ENCODE assay signal across 33 cellular contexts in the genomic region with DNA sequence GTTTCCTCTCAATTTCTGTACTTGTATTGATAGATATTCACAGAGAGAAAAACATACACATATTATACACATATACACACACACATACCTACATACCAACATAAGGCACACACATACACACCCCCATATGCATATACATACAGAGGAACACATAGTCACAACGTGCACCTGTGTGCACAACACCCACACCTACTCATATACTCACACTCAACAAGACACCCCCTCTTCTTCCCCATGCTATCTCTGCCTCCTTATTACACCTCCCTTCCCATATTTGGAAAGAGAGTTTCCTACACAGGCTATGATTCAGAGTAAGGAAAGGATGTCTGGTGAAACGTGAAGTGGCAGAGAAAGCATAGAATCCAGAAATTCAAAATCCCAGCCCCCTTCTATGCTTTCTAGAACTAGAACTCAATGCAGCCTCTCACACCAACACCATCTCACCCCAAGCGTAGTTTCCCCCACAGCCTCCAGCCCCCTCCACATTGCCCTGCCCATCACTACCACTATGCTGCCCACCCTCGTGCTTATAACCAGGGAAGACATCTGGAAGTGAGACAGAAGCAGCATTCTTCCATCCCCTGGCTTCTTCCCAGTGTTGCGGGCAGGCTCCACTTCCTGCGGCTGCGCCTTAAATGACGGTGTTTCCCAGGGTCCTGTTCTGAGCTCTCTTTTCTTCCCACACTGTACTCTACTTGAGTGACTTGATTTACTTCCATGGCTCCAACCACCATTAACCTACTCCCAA. TPM values are rescaled to one million over a fixed set of nuclear protein-coding genes. Genes with fewer than 3 reads are reported as not detected.
DNase-seq lines count a peak whose midpoint lies in the region; ATAC-seq, FAIRE-seq and TF ChIP-seq lines count a peak whose summit lies in the region.
"Had no signal": no experiment of that assay in that cellular context is flagged by ENCODE, and none has a peak within 500 bp of the region (broad histone marks: within the 10 kb centered on the region; RNA-seq: fewer than 3 reads in every experiment).

No MANE protein-coding gene starts in this region.

- CTCF ChIA-PET in K562 (lab: Yijun Ruan, JAX; ENCODE audit: low intra/inter-chr PET ratio): no interaction called here

- intact Hi-C loops in K562 (cut with micrococcal nuclease) (no loop called here), sciatic nerve (cut with DNase I) (no loop called here)

- FAIRE-seq in K562 (lab: Jason Lieb, UNC): no peak
- FAIRE-seq: colon, GM12892, small intestine, TTC549 had no signal

- peak; percentile 11 for DNase-seq in ELR (ENCODE audit: low read depth)
- no peak for DNase-seq in K562 (ENCODE audit: extremely low read depth in 1 of 4, low spot score in 3 of 4)
- peak; percentile 26 for DNase-seq in kidney glomerular epithelial cell (lab: John Stamatoyannopoulos, UW)
- no peak for DNase-seq in sciatic nerve (ENCODE audit: low spot score)
- DNase-seq in activated CD4-positive, alpha-beta T cell treated with anti-CD3 and anti-CD28 coated beads for 4 hours: no peak
- DNase-seq in KBM-7: no peak
- no peak for DNase-seq in activated naive CD4-positive, alpha-beta T cell treated with anti-CD3 and anti-CD28 coated beads, Interleukin-2, amount 50 U/mL, for 16 hours
- DNase-seq: activated CD4-positive, alpha-beta T cell treated with anti-CD3 and anti-CD28 coated beads, Interleukin-2, amount 50 U/mL, for 48 hours; activated naive CD4-positive, alpha-beta T cell treated with anti-CD3 and anti-CD28 coated beads, Interleukin-2, amount 10 ng/mL, durations not matched to agents 7 days and 5 days; DND-41; effector memory CD4-positive, alpha-beta T cell; erythroblast; foreskin keratinocyte; IMR-90; mesendoderm; naive thymus-derived CD4-positive, alpha-beta T cell; NCI-H1092 treated with DMSO at 0.1 percent for 48 hours; NCI-H1930; NCI-H69; SIG-M5; small intestine; T-cell; upper lobe of left lung had no signal

- H3K4me1 ChIP-seq in K562 (replicated peaks in 1 of 2; ENCODE audit: control insufficient read depth in 2 of 2, insufficient read depth in 2 of 2, low read length in 2 of 2): no peaks in the 10 kb centered on the region; a peak in 2 of 5 replicates
- H3K4me1 ChIP-seq: foreskin keratinocyte had no signal

- no peak overlapping the region for H3K27ac ChIP-seq in K562 (ENCODE audit: extremely low read depth, low read depth, low read length)
- H3K27ac ChIP-seq: foreskin keratinocyte, upper lobe of left lung had no signal

- H3K36me3 ChIP-seq in K562 (ENCODE audit: control insufficient read depth, insufficient read depth, low read length): no peaks in the 10 kb centered on the region
- H3K36me3 ChIP-seq: upper lobe of left lung had no signal

- no peak overlapping the region for H3K4me3 ChIP-seq in K562
- H3K4me3 ChIP-seq: GM23338, upper lobe of left lung had no signal

- TF ChIP-seq CTCF in K562 (IDR thresholded peaks at IDR 0.05 in 2 of 3, conservative IDR thresholded peaks at IDR 0.05 in 1 of 3; ENCODE audit: insufficient read depth in 2 of 3, low read depth in 1 of 3, low read length in 3 of 3): no peak

- ATAC-seq in K562 (no peak), sciatic nerve (peak; percentile 15), GM21390 (IDR thresholded peaks at IDR 0.05; ENCODE audit: unreplicated experiment) (no peak)
- ATAC-seq: foreskin keratinocyte; GM23338; naive thymus-derived CD4-positive, alpha-beta T cell; Panc1; T-cell had no signal

- H3K9ac ChIP-seq in K562 (ENCODE audit: insufficient read depth in 1 of 2, low read depth in 2 of 2, low read length in 2 of 2): no peak overlapping the region

- BruUV-seq in K562 (replicated peaks; lab: Mats Ljungman, UMichigan): no TSS peak

- no peaks in the 10 kb centered on the region for H3K9me3 ChIP-seq in K562 (replicated peaks; ENCODE audit: control insufficient read depth, insufficient read depth, low read depth, low read length)
- H3K9me3 ChIP-seq: upper lobe of left lung had no signal

- peak overlapping the region; percentile 74; the same call in 1 of the 2 replicates for H2AFZ ChIP-seq in K562 (ENCODE audit: low read depth, low read length)
- H2AFZ ChIP-seq: GM23338 had no signal

- no peaks in the 10 kb centered on the region for H3K27me3 ChIP-seq in K562 (ENCODE audit: control insufficient read depth in 2 of 2, insufficient read depth in 2 of 2, low read length in 2 of 2)
- H3K27me3 ChIP-seq: foreskin keratinocyte, upper lobe of left lung had no signal

- H4K20me1 ChIP-seq in K562 (replicated peaks; ENCODE audit: control insufficient read depth, insufficient read depth, low read length): no peaks in the 10 kb centered on the region

- H3K79me2 ChIP-seq in K562 (ENCODE audit: control insufficient read depth, insufficient read depth, low read length): no peaks in the 10 kb centered on the region

- POLR2A ChIA-PET in K562 (lab: Yijun Ruan, JAX): interaction anchor here (0.7 kb wide), 1 partner anchor 26 kb away, joined by 4 read pairs; no protein-coding TSS in a partner anchor

- no peaks in the 10 kb centered on the region for H3K9me1 ChIP-seq in K562 (ENCODE audit: control insufficient read depth, insufficient read depth, low read length)

- in situ Hi-C loops in K562 (cut with MboI) (no loop called here), KBM-7 (cut with MboI; ENCODE audit: low pct_unique_long_range_greater_than_20kb, low sequenced_read_pairs) (no loop called here)

- TF ChIP-seq EP300 in K562 (IDR thresholded peaks at IDR 0.05; ENCODE audit: low read length): no peak

- no peak for TF ChIP-seq RAD21 in K562 (CRISPR knock-in tag; conservative IDR thresholded peaks at IDR 0.05 in 1 of 2, IDR thresholded peaks at IDR 0.05 in 1 of 2)

- no peak overlapping the region for H3K4me2 ChIP-seq in K562 (ENCODE audit: insufficient read depth, low read length)
- H3K4me2 ChIP-seq: GM23338 had no signal

- TF ChIP-seq POLR2A in K562 (conservative IDR thresholded peaks at IDR 0.05): no peak

- WGBS in K562 (ENCODE audit: insufficient coverage, low coverage, missing lambda C conversion rate): 52% methylated on average over 8 of the region's 8 CpGs

RNA-seq across cellular contexts. Expression of a gene that starts 2.4 kb away (rescaled TPM):
- not detected in 2 replicates for total RNA-seq in K562 (2011; cell fraction: chromatin; rRNA removed; ENCODE audit: low replicate concordance)
- total RNA-seq in K562 (2011; cell fraction: nucleolus; rRNA removed): not detected in 2 replicates
- total RNA-seq in K562 (2011; cell fraction: nucleoplasm; rRNA removed): not detected in 2 replicates
- total RNA-seq in K562 (2014; rRNA removed) (not detected in 2 replicates), K562 (2014; rRNA removed; fragmentation: Illumina TruSeq; extraction: Trizol) (not detected in 2 replicates), K562 (2015; rRNA removed; fragmentation: Illumina TruSeq; extraction: Trizol) (not detected in 2 replicates), K562 (2021) (not detected in 2 replicates), sciatic nerve (not detected)
- polyA plus RNA-seq in K562 (2011; rRNA removed) (not detected in 2 replicates), K562 (2014; fragmentation: Illumina TruSeq; extraction: Trizol) (not detected in 2 replicates), K562 (2014; fragmentation: Nextera tagmentation; extraction: Ambion mirVana) (not detected), K562 (2014; rRNA removed) (not detected in 2 replicates)
- polyA plus RNA-seq in K562 (2011; cell fraction: cytosol; rRNA removed): not detected in 2 replicates
- not detected in 2 replicates for polyA plus RNA-seq in K562 (2011; cell fraction: nucleus; rRNA removed)
- polyA plus RNA-seq in K562 (2012): not detected in 2 replicates
- not detected in 2 replicates for polyA minus RNA-seq in K562 (2011; rRNA and poly(A)+ RNA removed)
- polyA minus RNA-seq in K562 (2011; cell fraction: cytosol; rRNA and poly(A)+ RNA removed): not detected in 2 replicates
- not detected in 2 replicates for polyA minus RNA-seq in K562 (2011; cell fraction: nucleus; rRNA and poly(A)+ RNA removed)
- total RNA-seq: foreskin keratinocyte; GM23338; IMR-90; naive thymus-derived CD4-positive, alpha-beta T cell; omental fat pad; renal cortical epithelial cell; T-cell; upper lobe of left lung had no signal
- polyA plus RNA-seq: AG04450; CD14-positive monocyte; foreskin keratinocyte; GM23338; IMR-90; naive thymus-derived CD4-positive, alpha-beta T cell; small intestine had no signal

RNA-seq across cellular contexts. Expression of a gene that starts 10.1 kb away (rescaled TPM):
- total RNA-seq in K562 (2011; cell fraction: chromatin; rRNA removed; ENCODE audit: low replicate concordance): 6.3 and 19.5 TPM in 2 replicates
- 8.9 and 9.8 TPM in 2 replicates for total RNA-seq in K562 (2011; cell fraction: nucleolus; rRNA removed)
- 7.5 and 9.5 TPM in 2 replicates for total RNA-seq in K562 (2011; cell fraction: nucleoplasm; rRNA removed)
- total RNA-seq in K562 (2014; rRNA removed) (3.9 and 4.0 TPM in 2 replicates), K562 (2014; rRNA removed; fragmentation: Illumina TruSeq; extraction: Trizol) (2.3 and 2.9 TPM in 2 replicates), K562 (2015; rRNA removed; fragmentation: Illumina TruSeq; extraction: Trizol) (3.3 and 3.7 TPM in 2 replicates), K562 (2021) (4.6 and 6.3 TPM in 2 replicates), sciatic nerve (91.1 TPM)
- polyA plus RNA-seq in K562 (2011; rRNA removed) (3.8 and 4.0 TPM in 2 replicates), K562 (2014; fragmentation: Illumina TruSeq; extraction: Trizol) (4.6 and 5.0 TPM in 2 replicates), K562 (2014; fragmentation: Nextera tagmentation; extraction: Ambion mirVana) (under 1 TPM; 0.42 to 0.55 TPM), K562 (2014; rRNA removed) (4.6 and 4.7 TPM in 2 replicates)
- 5.6 and 9.9 TPM in 2 replicates for polyA plus RNA-seq in K562 (2011; cell fraction: cytosol; rRNA removed)
- 18.5 and 28.6 TPM in 2 replicates for polyA plus RNA-seq in K562 (2011; cell fraction: nucleus; rRNA removed)
- 3.6 and 7.8 TPM in 2 replicates for polyA plus RNA-seq in K562 (2012)
- polyA minus RNA-seq in K562 (2011; rRNA and poly(A)+ RNA removed): 2.2 and 3.0 TPM in 2 replicates
- polyA minus RNA-seq in K562 (2011; cell fraction: cytosol; rRNA and poly(A)+ RNA removed): 1.8 and 2.2 TPM in 2 replicates
- polyA minus RNA-seq in K562 (2011; cell fraction: nucleus; rRNA and poly(A)+ RNA removed): 3.9 and 4.0 TPM in 2 replicates

RNA-seq across cellular contexts. Expression of a gene that starts 17.9 kb away (rescaled TPM):
- total RNA-seq in K562 (2011; cell fraction: chromatin; rRNA removed; ENCODE audit: low replicate concordance): not detected in 2 replicates
- total RNA-seq in K562 (2011; cell fraction: nucleolus; rRNA removed): not detected in 2 replicates
- not detected in 2 replicates for total RNA-seq in K562 (2011; cell fraction: nucleoplasm; rRNA removed)
- total RNA-seq in K562 (2014; rRNA removed) (not detected in 2 replicates), K562 (2014; rRNA removed; fragmentation: Illumina TruSeq; extraction: Trizol) (not detected in 2 replicates), K562 (2015; rRNA removed; fragmentation: Illumina TruSeq; extraction: Trizol) (not detected in 2 replicates), K562 (2021) (not detected in 2 replicates), sciatic nerve (not detected)
- polyA plus RNA-seq in K562 (2011; rRNA removed) (not detected in 2 replicates), K562 (2014; fragmentation: Illumina TruSeq; extraction: Trizol) (not detected in 2 replicates), K562 (2014; fragmentation: Nextera tagmentation; extraction: Ambion mirVana) (not detected), K562 (2014; rRNA removed) (not detected in 2 replicates)
- not detected in 2 replicates for polyA plus RNA-seq in K562 (2011; cell fraction: cytosol; rRNA removed)
- not detected in 2 replicates for polyA plus RNA-seq in K562 (2011; cell fraction: nucleus; rRNA removed)
- not detected in 2 replicates for polyA plus RNA-seq in K562 (2012)
- not detected in 2 replicates for polyA minus RNA-seq in K562 (2011; rRNA and poly(A)+ RNA removed)
- not detected in 2 replicates for polyA minus RNA-seq in K562 (2011; cell fraction: cytosol; rRNA and poly(A)+ RNA removed)
- polyA minus RNA-seq in K562 (2011; cell fraction: nucleus; rRNA and poly(A)+ RNA removed): not detected in 2 replicates
- total RNA-seq: GM23338; IMR-90; naive thymus-derived CD4-positive, alpha-beta T cell; omental fat pad; renal cortical epithelial cell; T-cell; upper lobe of left lung had no signal
- polyA plus RNA-seq: AG04450; CD14-positive monocyte; GM23338; IMR-90; naive thymus-derived CD4-positive, alpha-beta T cell had no signal

RNA-seq across cellular contexts. Expression of a gene that starts 25.4 kb away (rescaled TPM):
- total RNA-seq in K562 (2011; cell fraction: chromatin; rRNA removed; ENCODE audit: low replicate concordance): not detected in 2 replicates
- not detected in 2 replicates for total RNA-seq in K562 (2011; cell fraction: nucleolus; rRNA removed)
- total RNA-seq in K562 (2011; cell fraction: nucleoplasm; rRNA removed): not detected in 2 replicates
- total RNA-seq in K562 (2014; rRNA removed) (not detected in 2 replicates), K562 (2014; rRNA removed; fragmentation: Illumina TruSeq; extraction: Trizol) (not detected in 2 replicates), K562 (2015; rRNA removed; fragmentation: Illumina TruSeq; extraction: Trizol) (not detected in 2 replicates), K562 (2021) (not detected in 2 replicates), sciatic nerve (not detected)
- polyA plus RNA-seq in K562 (2011; rRNA removed) (not detected in 2 replicates), K562 (2014; fragmentation: Illumina TruSeq; extraction: Trizol) (not detected in 2 replicates), K562 (2014; fragmentation: Nextera tagmentation; extraction: Ambion mirVana) (not detected), K562 (2014; rRNA removed) (not detected in 2 replicates)
- polyA plus RNA-seq in K562 (2011; cell fraction: cytosol; rRNA removed): not detected in 2 replicates
- not detected in 2 replicates for polyA plus RNA-seq in K562 (2011; cell fraction: nucleus; rRNA removed)
- not detected in 2 replicates for polyA plus RNA-seq in K562 (2012)
- not detected in 2 replicates for polyA minus RNA-seq in K562 (2011; rRNA and poly(A)+ RNA removed)
- not detected in 2 replicates for polyA minus RNA-seq in K562 (2011; cell fraction: cytosol; rRNA and poly(A)+ RNA removed)
- polyA minus RNA-seq in K562 (2011; cell fraction: nucleus; rRNA and poly(A)+ RNA removed): not detected in 2 replicates
- total RNA-seq: foreskin keratinocyte; GM23338; IMR-90; naive thymus-derived CD4-positive, alpha-beta T cell; omental fat pad; renal cortical epithelial cell; T-cell; upper lobe of left lung had no signal
- polyA plus RNA-seq: AG04450; CD14-positive monocyte; foreskin keratinocyte; GM23338; IMR-90; naive thymus-derived CD4-positive, alpha-beta T cell; small intestine had no signal

RNA-seq across cellular contexts. Expression of a gene that starts 30.0 kb away (rescaled TPM):
- 0.19 TPM in 1 of 2 replicates, not detected in the other for total RNA-seq in K562 (2011; cell fraction: chromatin; rRNA removed; ENCODE audit: low replicate concordance)
- not detected in 2 replicates for total RNA-seq in K562 (2011; cell fraction: nucleolus; rRNA removed)
- not detected in 2 replicates for total RNA-seq in K562 (2011; cell fraction: nucleoplasm; rRNA removed)
- total RNA-seq in K562 (2014; rRNA removed) (0.18 and 0.24 TPM in 2 replicates), K562 (2014; rRNA removed; fragmentation: Illumina TruSeq; extraction: Trizol) (not detected in 2 replicates), K562 (2015; rRNA removed; fragmentation: Illumina TruSeq; extraction: Trizol) (not detected in 2 replicates), K562 (2021) (not detected in 2 replicates), sciatic nerve (0.49 TPM)
- polyA plus RNA-seq in K562 (2011; rRNA removed) (not detected in 2 replicates), K562 (2014; fragmentation: Illumina TruSeq; extraction: Trizol) (not detected in 2 replicates), K562 (2014; fragmentation: Nextera tagmentation; extraction: Ambion mirVana) (not detected), K562 (2014; rRNA removed) (not detected in 2 replicates)
- polyA plus RNA-seq in K562 (2011; cell fraction: cytosol; rRNA removed): not detected in 2 replicates
- 0.33 TPM in 1 of 2 replicates, not detected in the other for polyA plus RNA-seq in K562 (2011; cell fraction: nucleus; rRNA removed)
- not detected in 2 replicates for polyA plus RNA-seq in K562 (2012)
- polyA minus RNA-seq in K562 (2011; rRNA and poly(A)+ RNA removed): not detected in 2 replicates
- polyA minus RNA-seq in K562 (2011; cell fraction: cytosol; rRNA and poly(A)+ RNA removed): not detected in 2 replicates
- not detected in 2 replicates for polyA minus RNA-seq in K562 (2011; cell fraction: nucleus; rRNA and poly(A)+ RNA removed)
- total RNA-seq: foreskin keratinocyte; GM23338; IMR-90; naive thymus-derived CD4-positive, alpha-beta T cell; omental fat pad; renal cortical epithelial cell; T-cell; upper lobe of left lung had no signal
- polyA plus RNA-seq: AG04450; CD14-positive monocyte; foreskin keratinocyte; GM23338; IMR-90; naive thymus-derived CD4-positive, alpha-beta T cell had no signal

Comparison
In these comparisons a context has a peak if more than half of its experiments do, and no peak if none do; other contexts are left out.
1. DNase-seq: peak in ELR (single experiment) and kidney glomerular epithelial cell (single experiment); none in K562 (0 of 4), sciatic nerve (single experiment), activated CD4-positive, alpha-beta T cell treated with anti-CD3 and anti-CD28 coated beads for 4 hours (0 of 2), KBM-7 (single experiment) and activated naive CD4-positive, alpha-beta T cell treated with anti-CD3 and anti-CD28 coated beads, Interleukin-2, amount 50 U/mL, for 16 hours (single experiment).